In genomic region chr22:44091021-44091721, GRCh38 we compare ENCODE assay signal across 9 cellular contexts.
A peak's percentile ranks its signal among the peaks of the same experiment; 100 is the strongest.
DNase-seq lines count a peak whose midpoint lies in the region; ATAC-seq, FAIRE-seq and TF ChIP-seq lines count a peak whose summit lies in the region.
"Had no signal": no experiment of that assay in that cellular context is flagged by ENCODE, and none has a peak within 500 bp of the region (broad histone marks: within the 10 kb centered on the region; RNA-seq: fewer than 3 reads in every experiment).

No MANE protein-coding gene starts in this region.

- TF ChIP-seq POLR2A in lower leg skin (IDR thresholded peaks at IDR 0.05): no peak

- no peaks in the 10 kb centered on the region for H3K4me1 ChIP-seq in CD4-positive, CD25-positive, alpha-beta regulatory T cell (ENCODE audit: control insufficient read depth, insufficient read depth, low read length, poor library complexity, severe bottlenecking)

- H3K4me3 ChIP-seq in CD4-positive, CD25-positive, alpha-beta regulatory T cell (ENCODE audit: low read depth, low read length): no peak overlapping the region
- no peak overlapping the region for H3K4me3 ChIP-seq in lower leg skin (ENCODE audit: low read depth, poor library complexity, severe bottlenecking)
- H3K4me3 ChIP-seq: SJSA1 had no signal

- no peaks in the 10 kb centered on the region for H3K9me3 Mint-ChIP-seq in CD4-positive, CD25-positive, alpha-beta regulatory T cell
- no peaks in the 10 kb centered on the region for H3K9me3 Mint-ChIP-seq in activated naive CD4-positive, alpha-beta T cell treated with anti-CD3 and anti-CD28 coated beads, Interleukin-2, amount 10 ng/mL, durations not matched to agents 7 days and 5 days
- no peaks in the 10 kb centered on the region for H3K9me3 Mint-ChIP-seq in mesothelial cell of epicardium

- DNase-seq in CD4-positive, CD25-positive, alpha-beta regulatory T cell: peak in 1 of 3 donors; percentile 69
- DNase-seq in HTR-8/SVneo (ENCODE audit: insufficient read length, low spot score): peak; percentile 15
- peak; percentile 50 for DNase-seq in activated naive CD4-positive, alpha-beta T cell treated with anti-CD3 and anti-CD28 coated beads, Interleukin-2, amount 10 ng/mL, durations not matched to agents 7 days and 5 days
- DNase-seq in mesothelial cell of epicardium (ENCODE audit: low spot score in 2 of 2, unreplicated experiment in 2 of 2): no peak
- DNase-seq in NCI-H1048 (lab: John Stamatoyannopoulos, UW): no peak
- DNase-seq in lower leg skin (ENCODE audit: low spot score in 2 of 2): no peak

- no peak overlapping the region for H3K4me3 Mint-ChIP-seq in CD4-positive, CD25-positive, alpha-beta regulatory T cell
- no peak overlapping the region for H3K4me3 Mint-ChIP-seq in activated naive CD4-positive, alpha-beta T cell treated with anti-CD3 and anti-CD28 coated beads, Interleukin-2, amount 10 ng/mL, durations not matched to agents 7 days and 5 days
- H3K4me3 Mint-ChIP-seq in mesothelial cell of epicardium: no peak overlapping the region

- H3K4me1 Mint-ChIP-seq in CD4-positive, CD25-positive, alpha-beta regulatory T cell: peaks cover 0 to 9% (median 5%) of the 10 kb centered on the region in 4 donors
- peaks cover 9% of the 10 kb centered on the region for H3K4me1 Mint-ChIP-seq in activated naive CD4-positive, alpha-beta T cell treated with anti-CD3 and anti-CD28 coated beads, Interleukin-2, amount 10 ng/mL, durations not matched to agents 7 days and 5 days
- peaks cover 6% of the 10 kb centered on the region for H3K4me1 Mint-ChIP-seq in mesothelial cell of epicardium

- peak in 1 of 2 donors; percentile 44 for ATAC-seq in CD4-positive, CD25-positive, alpha-beta regulatory T cell (ENCODE audit: low read depth in 2 of 2)
- no peak for ATAC-seq in HG03139 (IDR thresholded peaks at IDR 0.05; ENCODE audit: unreplicated experiment)
- no peak for ATAC-seq in GM18907 (IDR thresholded peaks at IDR 0.05; ENCODE audit: unreplicated experiment)

- FAIRE-seq in HTR-8/SVneo (lab: Jason Lieb, UNC): no peak

- H3K27ac Mint-ChIP-seq in CD4-positive, CD25-positive, alpha-beta regulatory T cell: peak overlapping the region in 2 of 3 donors; percentile 42 to 52
- no peak overlapping the region for H3K27ac Mint-ChIP-seq in activated naive CD4-positive, alpha-beta T cell treated with anti-CD3 and anti-CD28 coated beads, Interleukin-2, amount 10 ng/mL, durations not matched to agents 7 days and 5 days
- H3K27ac Mint-ChIP-seq in mesothelial cell of epicardium: no peak overlapping the region

- no peak overlapping the region for H3K27ac ChIP-seq in CD4-positive, CD25-positive, alpha-beta regulatory T cell (ENCODE audit: insufficient read depth, low read length, poor library complexity, severe bottlenecking)
- H3K27ac ChIP-seq: SJSA1 had no signal

- H3K27me3 Mint-ChIP-seq in CD4-positive, CD25-positive, alpha-beta regulatory T cell: no peaks in the 10 kb centered on the region
- H3K27me3 Mint-ChIP-seq in activated naive CD4-positive, alpha-beta T cell treated with anti-CD3 and anti-CD28 coated beads, Interleukin-2, amount 10 ng/mL, durations not matched to agents 7 days and 5 days: no peaks in the 10 kb centered on the region
- H3K27me3 Mint-ChIP-seq in mesothelial cell of epicardium (ENCODE audit: low read depth): no peaks in the 10 kb centered on the region

- H3K9me3 ChIP-seq in CD4-positive, CD25-positive, alpha-beta regulatory T cell (ENCODE audit: control insufficient read depth in 2 of 2, low read length in 2 of 2): no peaks in the 10 kb centered on the region
- H3K9me3 ChIP-seq: SJSA1 had no signal

- peaks cover 3% of the 10 kb centered on the region for H3K36me3 Mint-ChIP-seq in CD4-positive, CD25-positive, alpha-beta regulatory T cell
- no peaks in the 10 kb centered on the region for H3K36me3 Mint-ChIP-seq in activated naive CD4-positive, alpha-beta T cell treated with anti-CD3 and anti-CD28 coated beads, Interleukin-2, amount 10 ng/mL, durations not matched to agents 7 days and 5 days
- H3K36me3 Mint-ChIP-seq in mesothelial cell of epicardium: no peaks in the 10 kb centered on the region

- no peaks in the 10 kb centered on the region for H3K36me3 ChIP-seq in CD4-positive, CD25-positive, alpha-beta regulatory T cell (ENCODE audit: control insufficient read depth, insufficient read depth, low read length)
- H3K36me3 ChIP-seq: SJSA1 had no signal

- 63 to 68% methylated on average over 14 of the region's 14 CpGs for WGBS in lower leg skin, 2 donors

- H3K27me3 ChIP-seq in CD4-positive, CD25-positive, alpha-beta regulatory T cell (ENCODE audit: control insufficient read depth, insufficient read depth, low read length): no peaks in the 10 kb centered on the region
- H3K27me3 ChIP-seq: SJSA1 had no signal

- intact Hi-C loops in lower leg skin (cut with DNase I; ENCODE audit: low total_unique reads): no loop called here

- TF ChIP-seq CTCF in mesothelial cell of epicardium (IDR thresholded peaks at IDR 0.05; ENCODE audit: unreplicated experiment): peak; percentile 9
- no peak for TF ChIP-seq CTCF in lower leg skin (IDR thresholded peaks at IDR 0.05)

- CTCF ChIA-PET in activated naive CD4-positive, alpha-beta T cell treated with anti-CD3 and anti-CD28 coated beads, Interleukin-2, amount 10 ng/mL, durations not matched to agents 7 days and 5 days (lab: Charles Lee): no interaction called here

Comparison
In these comparisons a context has a peak if more than half of its experiments do, and no peak if none do; other contexts are left out.
1. DNase-seq: peak in HTR-8/SVneo (single experiment) and activated naive CD4-positive, alpha-beta T cell treated with anti-CD3 and anti-CD28 coated beads, Interleukin-2, amount 10 ng/mL, durations not matched to agents 7 days and 5 days (single experiment); none in mesothelial cell of epicardium (0 of 2), NCI-H1048 (single experiment) and lower leg skin (0 of 2).
2. H3K27ac Mint-ChIP-seq: peak in CD4-positive, CD25-positive, alpha-beta regulatory T cell (2 of 3); none in activated naive CD4-positive, alpha-beta T cell treated with anti-CD3 and anti-CD28 coated beads, Interleukin-2, amount 10 ng/mL, durations not matched to agents 7 days and 5 days (single experiment) and mesothelial cell of epicardium (single experiment).